Comparison of ENCODE assay signal across 9 cellular contexts in the genomic region with DNA sequence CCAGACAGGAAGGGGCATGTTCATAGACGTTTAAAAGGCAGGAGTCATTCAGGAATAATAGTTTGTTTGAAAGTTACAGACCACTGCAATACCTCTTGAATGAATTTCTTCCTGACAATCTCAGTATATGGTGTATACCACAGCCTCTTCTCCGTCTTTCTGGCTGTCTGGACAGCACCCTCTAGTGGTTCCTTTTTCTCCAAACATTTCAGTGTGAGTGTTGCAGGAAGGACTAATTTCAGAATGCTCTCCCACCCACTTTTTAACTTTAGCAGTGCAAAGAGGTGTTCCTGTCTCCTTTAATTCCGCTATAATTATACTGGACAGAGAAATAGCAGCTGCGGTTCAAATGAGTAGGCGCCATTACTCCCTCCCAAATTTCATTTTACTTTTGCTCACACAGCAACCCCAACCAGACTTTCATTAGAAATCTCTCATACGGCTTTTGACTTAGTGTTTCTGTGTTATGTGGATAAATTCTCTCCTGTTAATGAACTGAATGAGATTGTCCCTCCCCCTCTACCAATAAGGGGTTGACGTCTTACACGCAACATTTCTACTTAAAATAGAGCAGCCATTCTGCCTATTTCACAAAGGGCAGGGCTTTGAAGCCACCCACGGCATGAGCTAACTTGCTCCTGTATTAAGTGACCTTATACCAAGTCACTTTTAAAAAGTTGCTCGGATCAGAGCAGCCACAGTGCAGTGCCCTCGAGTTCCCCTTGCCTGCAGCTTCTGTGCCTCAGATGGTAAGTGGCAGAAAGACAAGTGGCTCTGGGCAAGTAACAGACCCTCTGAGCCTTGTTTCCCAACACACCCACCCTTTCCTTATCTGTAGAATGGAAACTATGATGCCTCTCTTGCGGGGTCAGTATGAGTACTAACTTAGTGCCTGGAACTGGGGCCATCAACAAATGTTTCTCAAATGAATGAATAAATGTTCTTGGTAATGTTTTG.
DNase-seq lines count a peak whose midpoint lies in the region; ATAC-seq, FAIRE-seq and TF ChIP-seq lines count a peak whose summit lies in the region.
"Had no signal": no experiment of that assay in that cellular context is flagged by ENCODE, and none has a peak within 500 bp of the region (broad histone marks: within the 10 kb centered on the region; RNA-seq: fewer than 3 reads in every experiment).

No MANE protein-coding gene starts in this region.

- no peaks in the 10 kb centered on the region for H3K27me3 Mint-ChIP-seq in Calu3 (ENCODE audit: unreplicated experiment)
- H3K27me3 Mint-ChIP-seq in progenitor cell of endocrine pancreas: peaks cover 31% of the 10 kb centered on the region

- no peak for ATAC-seq in HG02763 (IDR thresholded peaks at IDR 0.05; ENCODE audit: unreplicated experiment)

- no peak for TF ChIP-seq CTCF in Calu3 (IDR thresholded peaks at IDR 0.05; ENCODE audit: unreplicated experiment)
- TF ChIP-seq CTCF in progenitor cell of endocrine pancreas (IDR thresholded peaks at IDR 0.05; ENCODE audit: unreplicated experiment): peak; percentile 85

- CTCF ChIA-PET in Calu3 (lab: Charles Lee): no interaction called here

- H3K9me3 Mint-ChIP-seq in Calu3 (ENCODE audit: low read depth, unreplicated experiment) (peaks cover 10% of the 10 kb centered on the region), progenitor cell of endocrine pancreas (ENCODE audit: low read depth) (no peaks in the 10 kb centered on the region)

- peak; percentile 1 for DNase-seq in Calu3
- DNase-seq in GM19239 (ENCODE audit: insufficient read length, low spot score): peak; percentile 27
- DNase-seq in HTR-8/SVneo (ENCODE audit: insufficient read length, low spot score): peak; percentile 2
- peak; percentile 50 for DNase-seq in RPMI8226
- peak; percentile 5 for DNase-seq in fibroblast of the conjunctiva (ENCODE audit: low read depth)
- no peak for DNase-seq in progenitor cell of endocrine pancreas (ENCODE audit: low spot score, unreplicated experiment)
- DNase-seq in activated CD4-positive, alpha-beta T cell treated with anti-CD3 and anti-CD28 coated beads for 4 hours: no peak

- BruUV-seq in Calu3 (replicated peaks; lab: Mats Ljungman, UMichigan): no TSS peak

- H3K4me1 Mint-ChIP-seq in Calu3 (ENCODE audit: low read depth, unreplicated experiment) (no peaks in the 10 kb centered on the region), progenitor cell of endocrine pancreas (ENCODE audit: low read depth) (peaks cover 13% of the 10 kb centered on the region)

- no peaks in the 10 kb centered on the region for H3K36me3 Mint-ChIP-seq in Calu3 (ENCODE audit: insufficient read depth, unreplicated experiment)
- H3K36me3 Mint-ChIP-seq in progenitor cell of endocrine pancreas (ENCODE audit: insufficient read depth): no peaks in the 10 kb centered on the region

- FAIRE-seq in GM19239 (lab: Jason Lieb, UNC) (peak; percentile 62), HTR-8/SVneo (lab: Jason Lieb, UNC) (no peak)
- FAIRE-seq: TTC549 had no signal

- H3K27ac Mint-ChIP-seq in Calu3 (ENCODE audit: unreplicated experiment) (no peak overlapping the region), progenitor cell of endocrine pancreas (no peak overlapping the region)

- H3K4me3 Mint-ChIP-seq in Calu3 (ENCODE audit: low read depth, unreplicated experiment) (no peak overlapping the region), progenitor cell of endocrine pancreas (ENCODE audit: low read depth) (no peak overlapping the region)

- intact Hi-C loops in Calu3 (cut with micrococcal nuclease; ENCODE audit: unreplicated experiment): no loop called here

Comparison
In these comparisons a context has a peak if more than half of its experiments do, and no peak if none do; other contexts are left out.
1. DNase-seq: peak in Calu3 (single experiment), GM19239 (single experiment), HTR-8/SVneo (single experiment), RPMI8226 (single experiment) and fibroblast of the conjunctiva (single experiment); none in progenitor cell of endocrine pancreas (single experiment) and activated CD4-positive, alpha-beta T cell treated with anti-CD3 and anti-CD28 coated beads for 4 hours (0 of 2).